24 cellular contexts compared by ENCODE assay signal in genomic region chr17:4527552-4527951, GRCh38. TPM values are rescaled to one million over a fixed set of nuclear protein-coding genes. Genes with fewer than 3 reads are reported as not detected.
"Had no signal": no experiment of that assay in that cellular context is flagged by ENCODE, and none has a peak within 500 bp of the region (broad histone marks: within the 10 kb centered on the region; RNA-seq: fewer than 3 reads in every experiment).

No MANE protein-coding gene starts in this region.

- H3K27ac Mint-ChIP-seq: activated CD4-positive, alpha-beta T cell treated with anti-CD3 and anti-CD28 coated beads, Interleukin-2, amount 10 ng/mL, durations not matched to agents 7 days and 5 days; activated CD8-positive, alpha-beta T cell treated with anti-CD3 and anti-CD28 coated beads, Interleukin-2, amount 10 ng/mL, durations not matched to agents 7 days and 5 days; activated naive CD8-positive, alpha-beta T cell treated with anti-CD3 and anti-CD28 coated beads, Interleukin-2, amount 10 ng/mL, durations not matched to agents 7 days and 5 days; activated T-cell treated with anti-CD3 and anti-CD28 coated beads, Interleukin-2, amount 50 U/mL, for 24 hours; activated T-helper 2 cell treated with anti-CD3 and anti-CD28 coated beads, Interferon-gamma antibody, Interleukin-2, Interleukin-4, amounts not matched to agents 10 μg/mL and 5 μg/mL and 100 μg/mL, durations not matched to agents 14 hours and 24 hours and 36 hours had no signal

- H3K9me3 ChIP-seq: prostate gland, right atrium auricular region had no signal

- H3K27me3 Mint-ChIP-seq: central memory CD8-positive, alpha-beta T cell had no signal

- H3K4me1 Mint-ChIP-seq: activated CD4-positive, alpha-beta T cell treated with anti-CD3 and anti-CD28 coated beads, Interleukin-2, amount 10 ng/mL, durations not matched to agents 7 days and 5 days had no signal

- DNase-seq: activated CD4-positive, alpha-beta T cell treated with anti-CD3 and anti-CD28 coated beads, Interleukin-2, amount 10 ng/mL, durations not matched to agents 7 days and 5 days; activated CD8-positive, alpha-beta T cell treated with anti-CD3 and anti-CD28 coated beads, Interleukin-2, amount 10 ng/mL, durations not matched to agents 7 days and 5 days; activated naive CD4-positive, alpha-beta T cell treated with Interleukin-2 at 50 U/mL for 16 hours; activated naive CD8-positive, alpha-beta T cell treated with anti-CD3 and anti-CD28 coated beads, Interleukin-2, amount 10 ng/mL, durations not matched to agents 7 days and 5 days; activated T-cell treated with anti-CD3 and anti-CD28 coated beads, Interleukin-2, amount 50 U/mL, for 24 hours; foreskin keratinocyte; mammary epithelial cell; stimulated activated CD4-positive, alpha-beta T cell treated with anti-CD3 and anti-CD28 coated beads, Interleukin-12 subunit alpha, Interleukin-12 subunit beta, amount 100 ng/mL, for 4 hours; stimulated activated CD4-positive, alpha-beta T cell treated with anti-CD3 and anti-CD28 coated beads, Interleukin-1b, Interleukin-23, amount 100 ng/mL, for 48 hours; stimulated activated CD8-positive, alpha-beta memory T cell treated with anti-CD3 and anti-CD28 coated beads, Interleukin-4, amount 100 ng/mL, for 48 hours; stimulated activated naive CD4-positive, alpha-beta T cell treated with Interleukin-2 at 50 U/mL for 16 hours; T-helper 1 cell; T1000; trophoblast cell had no signal

- H3K36me3 ChIP-seq: prostate gland, right atrium auricular region had no signal

- H3K27me3 ChIP-seq: right atrium auricular region had no signal

- H3K36me3 Mint-ChIP-seq: activated naive CD8-positive, alpha-beta T cell treated with anti-CD3 and anti-CD28 coated beads, Interleukin-2, amount 10 ng/mL, durations not matched to agents 7 days and 5 days had no signal

- H3K9me3 Mint-ChIP-seq: activated CD4-positive, alpha-beta T cell treated with anti-CD3 and anti-CD28 coated beads, Interleukin-2, amount 10 ng/mL, durations not matched to agents 7 days and 5 days; activated naive CD8-positive, alpha-beta T cell treated with anti-CD3 and anti-CD28 coated beads, Interleukin-2, amount 10 ng/mL, durations not matched to agents 7 days and 5 days; activated T-cell treated with anti-CD3 and anti-CD28 coated beads, Interleukin-2, amount 50 U/mL, for 24 hours; activated T-helper 2 cell treated with anti-CD3 and anti-CD28 coated beads, Interferon-gamma antibody, Interleukin-2, Interleukin-4, amounts not matched to agents 10 μg/mL and 5 μg/mL and 100 μg/mL, durations not matched to agents 14 hours and 24 hours and 36 hours; central memory CD8-positive, alpha-beta T cell; neural crest cell had no signal

- H3K4me3 ChIP-seq: coronary artery, prostate gland, right atrium auricular region had no signal

- H3K4me1 ChIP-seq: foreskin keratinocyte, prostate gland had no signal

- H3K4me3 Mint-ChIP-seq: activated CD4-positive, alpha-beta T cell treated with anti-CD3 and anti-CD28 coated beads, Interleukin-2, amount 10 ng/mL, durations not matched to agents 7 days and 5 days; activated CD8-positive, alpha-beta T cell treated with anti-CD3 and anti-CD28 coated beads, Interleukin-2, amount 10 ng/mL, durations not matched to agents 7 days and 5 days; activated naive CD8-positive, alpha-beta T cell treated with anti-CD3 and anti-CD28 coated beads, Interleukin-2, amount 10 ng/mL, durations not matched to agents 7 days and 5 days; activated T-cell treated with anti-CD3 and anti-CD28 coated beads, Interleukin-2, amount 50 U/mL, for 24 hours; central memory CD8-positive, alpha-beta T cell; neural crest cell had no signal

- H3K27ac ChIP-seq: coronary artery, foreskin keratinocyte, prostate gland, right atrium auricular region had no signal

RNA-seq across cellular contexts. Expression of gene SPNS2, which starts 28.9 kb away (rescaled TPM):
- total RNA-seq: osteocyte had no signal
- polyA plus RNA-seq: mammary epithelial cell had no signal

RNA-seq across cellular contexts. Expression of gene GGT6, which starts 32.8 kb away (rescaled TPM):
- total RNA-seq: activated CD4-positive, alpha-beta T cell treated with anti-CD3 and anti-CD28 coated beads, Interleukin-2, amount 10 ng/mL, durations not matched to agents 7 days and 5 days; activated CD8-positive, alpha-beta T cell treated with anti-CD3 and anti-CD28 coated beads, Interleukin-2, amount 10 ng/mL, durations not matched to agents 7 days and 5 days; activated naive CD8-positive, alpha-beta T cell treated with anti-CD3 and anti-CD28 coated beads, Interleukin-2, amount 10 ng/mL, durations not matched to agents 7 days and 5 days; activated T-helper 2 cell treated with anti-CD3 and anti-CD28 coated beads, Interferon-gamma antibody, Interleukin-2, Interleukin-4, amounts not matched to agents 10 μg/mL and 5 μg/mL and 100 μg/mL, durations not matched to agents 14 hours and 24 hours and 36 hours; myocyte; neural crest cell; osteocyte; right atrium auricular region had no signal

RNA-seq across cellular contexts. Expression of gene SMTNL2, which starts 56.8 kb away (rescaled TPM):
- total RNA-seq: activated CD4-positive, alpha-beta T cell treated with anti-CD3 and anti-CD28 coated beads, Interleukin-2, amount 10 ng/mL, durations not matched to agents 7 days and 5 days; activated CD8-positive, alpha-beta T cell treated with anti-CD3 and anti-CD28 coated beads, Interleukin-2, amount 10 ng/mL, durations not matched to agents 7 days and 5 days; activated naive CD8-positive, alpha-beta T cell treated with anti-CD3 and anti-CD28 coated beads, Interleukin-2, amount 10 ng/mL, durations not matched to agents 7 days and 5 days; activated T-helper 2 cell treated with anti-CD3 and anti-CD28 coated beads, Interferon-gamma antibody, Interleukin-2, Interleukin-4, amounts not matched to agents 10 μg/mL and 5 μg/mL and 100 μg/mL, durations not matched to agents 14 hours and 24 hours and 36 hours; foreskin keratinocyte; left lobe of liver; mammary epithelial cell had no signal
- polyA plus RNA-seq: foreskin keratinocyte, keratinocyte, mammary epithelial cell had no signal
